Comparison of ENCODE assay signal across 13 cellular contexts in genomic region chr12:53200107-53200457, GRCh38. TPM values are rescaled to one million over a fixed set of nuclear protein-coding genes. Genes with fewer than 3 reads are reported as not detected.
DNase-seq lines count a peak whose midpoint lies in the region; ATAC-seq and TF ChIP-seq lines count a peak whose summit lies in the region.
"Had no signal": no experiment of that assay in that cellular context is flagged by ENCODE, and none has a peak within 500 bp of the region (broad histone marks: within the 10 kb centered on the region; RNA-seq: fewer than 3 reads in every experiment).

No MANE protein-coding gene starts in this region.

- H3K27ac ChIP-seq in OCI-LY3 (ENCODE audit: low read length), result no peak overlapping the region

- H3K79me2 ChIP-seq in OCI-LY3 (ENCODE audit: low read length), result no peaks in the 10 kb centered on the region

- no peak overlapping the region for H2AFZ ChIP-seq in OCI-LY3 (ENCODE audit: low read depth, low read length)

- peaks cover 45 to 76% of the 10 kb centered on the region in 2 donors for H3K4me1 Mint-ChIP-seq in natural killer cell

- peak overlapping the region; percentile 68 for H3K4me2 ChIP-seq in OCI-LY3 (ENCODE audit: low read length)

- H3K9me3 ChIP-seq in OCI-LY3 (ENCODE audit: insufficient read depth, low read length), result no peaks in the 10 kb centered on the region

- peak; percentile 10 for ATAC-seq in GM21723 (IDR thresholded peaks at IDR 0.05; ENCODE audit: unreplicated experiment)
- ATAC-seq in natural killer cell, result no peak
- no peak for ATAC-seq in HG03460 (IDR thresholded peaks at IDR 0.05; ENCODE audit: unreplicated experiment)
- ATAC-seq in GM18519 (IDR thresholded peaks at IDR 0.05; ENCODE audit: low FRiP score, unreplicated experiment), result no peak
- ATAC-seq in left colon, result no peak

- H3K36me3 ChIP-seq in OCI-LY3 (replicated peaks; ENCODE audit: low read depth, low read length), result no peaks in the 10 kb centered on the region

- DNase-seq in activated T-cell treated with anti-CD3 and anti-CD28 coated beads, Interleukin-2, amount 50 U/mL, for 1 hour, result peak; percentile 11
- DNase-seq in activated T-cell treated with anti-CD3 and anti-CD28 coated beads for 4 hours (no peak), natural killer cell (no peak), left colon (no peak)
- DNase-seq: ACHN, foreskin fibroblast, NCI-H774, occipital lobe, T1000 had no signal

- H3K27me3 ChIP-seq in OCI-LY3 (ENCODE audit: low read depth, low read length), result 0 out of 2 replicates have a peak, but pooled peaks cover 3% of the 10 kb centered on the region

- peaks cover 42% of the 10 kb centered on the region for H3K4me1 ChIP-seq in OCI-LY3 (ENCODE audit: low read length)

- no peaks in the 10 kb centered on the region for H3K27me3 Mint-ChIP-seq in natural killer cell (ENCODE audit: low read depth in 2 of 2)

- H3K36me3 Mint-ChIP-seq in natural killer cell, result peaks cover 6% of the 10 kb centered on the region

- no peak for TF ChIP-seq CTCF in OCI-LY3 (IDR thresholded peaks at IDR 0.05; ENCODE audit: low read depth, low read length)
- no peak for TF ChIP-seq CTCF in natural killer cell (IDR thresholded peaks at IDR 0.05)

- H3K9ac ChIP-seq in OCI-LY3 (ENCODE audit: low read length), result no peak overlapping the region

- peak overlapping the region; percentile 82 for H3K4me3 Mint-ChIP-seq in natural killer cell

- H3K9me3 Mint-ChIP-seq in natural killer cell, result no peaks in the 10 kb centered on the region

- peak overlapping the region in 1 of 2 donors; percentile 63 for H3K27ac Mint-ChIP-seq in natural killer cell

- intact Hi-C loops in natural killer cell (cut with micrococcal nuclease) (loop anchor here (2.0 to 10.0 kb wide), 2 partner anchors 19 to 305 kb away; partner anchors contain the start of genes CSAD, NPFF, TARBP2 and ZNF740), left colon (cut with DNase I, micrococcal nuclease) (no loop called here)

- H3K4me3 ChIP-seq in OCI-LY3 (ENCODE audit: low read length), result peak overlapping the region; percentile 14; the same call in 1 of the 2 replicates

- H4K20me1 ChIP-seq in OCI-LY3 (ENCODE audit: insufficient read depth, low read length), result no peaks in the 10 kb centered on the region

RNA-seq across cellular contexts. Expression of gene ITGB7, which starts 7.0 kb away (rescaled TPM):
- total RNA-seq in natural killer cell (100 to 1,000 TPM; 329 to 441 (median 439) TPM), left colon (1 to 10 TPM; 4.6 to 9.1 TPM)
- total RNA-seq: occipital lobe had no signal

RNA-seq across cellular contexts. Expression of gene CSAD, which starts 19.4 kb away (rescaled TPM):
- total RNA-seq in natural killer cell (10 to 100 TPM; 50.8 to 54.4 (median 53.0) TPM), left colon (10 to 100 TPM; 22.8 to 28.7 TPM)

RNA-seq across cellular contexts. Expression of gene ZNF740, which starts 19.6 kb away (rescaled TPM):
- total RNA-seq in natural killer cell (10 to 100 TPM; 37.1 to 65.9 (median 45.3) TPM), left colon (10 to 100 TPM; 28.7 to 32.7 TPM)

RNA-seq across cellular contexts. Expression of gene RARG, which starts 31.9 kb away (rescaled TPM):
- total RNA-seq in natural killer cell (10 to 100 TPM; 24.0 to 30.6 (median 27.5) TPM), left colon (10 to 100 TPM; 10.2 to 12.3 TPM)

Comparison
In these comparisons a context has a peak if more than half of its experiments do, and no peak if none do; other contexts are left out.
1. RNA of gene ITGB7, which starts 7.0 kb away (total RNA-seq): 329 to 441 TPM in natural killer cell; 4.6 to 9.1 TPM in left colon; every median in the first group is over 10 times any median in the second.